ENCODE assay signal across 3 cellular contexts in the genomic region with DNA sequence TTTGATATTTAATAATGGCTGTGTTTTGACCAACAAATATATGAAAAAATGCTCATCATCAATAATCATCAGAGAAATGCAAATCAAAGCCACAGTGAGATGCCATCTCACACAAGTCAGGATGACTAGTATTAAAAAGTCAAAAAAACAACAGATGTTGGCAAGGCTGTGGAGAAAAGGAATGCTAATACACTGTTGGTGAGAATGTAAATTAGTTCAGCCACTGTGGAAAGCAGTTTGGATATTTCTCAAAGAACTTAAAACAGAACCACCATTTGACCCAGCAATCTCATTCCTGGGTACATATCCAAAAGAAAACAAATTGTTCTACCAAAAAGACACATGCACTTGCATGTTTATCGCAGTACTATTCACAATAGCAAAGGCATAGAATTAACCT. TPM values are rescaled to one million over a fixed set of nuclear protein-coding genes. Genes with fewer than 3 reads are reported as not detected.
"Had no signal": no experiment of that assay in that cellular context is flagged by ENCODE, and none has a peak within 500 bp of the region (broad histone marks: within the 10 kb centered on the region; RNA-seq: fewer than 3 reads in every experiment).

No MANE protein-coding gene starts in this region.

RNA-seq across cellular contexts. Expression of a gene that starts 30.0 kb away (rescaled TPM):
- total RNA-seq: glomerular endothelial cell; natural killer cell treated with Interleukin-12 subunit alpha and Interleukin-12 subunit beta and Interleukin-15 and Interleukin-18, amount 100 ng/mL, for 72 hours; skeletal muscle tissue had no signal
